Comparison of ENCODE assay signal across 1 cellular context in the genomic region with DNA sequence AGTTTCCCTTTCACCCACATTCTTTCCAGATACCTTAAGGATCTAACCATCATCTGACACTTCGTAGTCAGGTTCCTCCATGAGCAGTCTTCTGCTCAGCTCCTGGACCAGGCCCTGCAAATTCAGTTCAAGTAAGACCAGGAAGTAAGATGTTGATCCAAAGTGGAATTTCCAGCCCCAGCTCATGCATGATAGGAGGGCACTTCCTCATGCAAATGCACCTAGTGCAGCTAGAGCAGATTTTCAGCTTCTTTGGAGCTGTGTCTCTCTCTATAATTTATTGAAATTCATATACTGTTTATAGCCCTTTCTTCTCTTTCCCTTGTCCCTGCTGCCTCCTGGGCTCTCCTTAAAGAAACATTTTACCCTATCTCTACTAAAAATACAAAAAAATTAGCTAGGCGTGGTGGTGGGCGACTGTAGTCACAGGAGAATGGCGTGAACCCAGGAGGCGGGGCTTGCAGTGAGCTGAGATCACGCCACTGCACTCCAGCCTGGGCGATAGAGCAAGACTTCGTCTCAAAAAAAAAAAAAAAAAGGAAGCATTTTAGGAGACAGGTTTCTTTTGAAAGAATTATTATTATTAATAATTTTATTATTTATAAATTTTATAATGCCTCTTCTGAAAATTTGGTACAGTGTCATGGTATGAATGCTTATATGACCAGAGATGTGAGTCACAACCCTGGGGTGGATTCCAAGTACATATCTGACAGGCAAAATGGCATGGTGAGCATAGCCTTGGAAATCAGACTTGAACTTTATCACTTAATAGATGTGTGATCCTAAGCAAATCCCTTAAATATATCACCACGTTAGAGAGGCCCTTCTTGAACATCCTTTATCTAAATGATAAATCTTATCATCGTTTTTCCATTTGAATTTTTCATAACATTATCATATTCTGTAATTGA.
TF ChIP-seq lines count a peak whose summit lies in the region.

No MANE protein-coding gene starts in this region.

TF ChIP-seq in SK-N-SH treated with all-trans-retinoic acid at 6 μM for 48 hours, 23 proteins besides CTCF, POLR2A, EP300 and RAD21 (continued from another document):
- TF ChIP-seq, protein P1, sequence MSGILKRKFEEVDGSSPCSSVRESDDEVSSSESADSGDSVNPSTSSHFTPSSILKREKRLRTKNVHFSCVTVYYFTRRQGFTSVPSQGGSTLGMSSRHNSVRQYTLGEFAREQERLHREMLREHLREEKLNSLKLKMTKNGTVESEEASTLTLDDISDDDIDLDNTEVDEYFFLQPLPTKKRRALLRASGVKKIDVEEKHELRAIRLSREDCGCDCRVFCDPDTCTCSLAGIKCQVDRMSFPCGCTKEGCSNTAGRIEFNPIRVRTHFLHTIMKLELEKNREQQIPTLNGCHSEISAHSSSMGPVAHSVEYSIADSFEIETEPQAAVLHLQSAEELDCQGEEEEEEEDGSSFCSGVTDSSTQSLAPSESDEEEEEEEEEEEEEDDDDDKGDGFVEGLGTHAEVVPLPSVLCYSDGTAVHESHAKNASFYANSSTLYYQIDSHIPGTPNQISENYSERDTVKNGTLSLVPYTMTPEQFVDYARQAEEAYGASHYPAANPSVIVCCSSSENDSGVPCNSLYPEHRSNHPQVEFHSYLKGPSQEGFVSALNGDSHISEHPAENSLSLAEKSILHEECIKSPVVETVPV (CRISPR knock-in tag; IDR thresholded peaks at IDR 0.05) = no peak
